1 cellular context compared by ENCODE assay signal in the genomic region with DNA sequence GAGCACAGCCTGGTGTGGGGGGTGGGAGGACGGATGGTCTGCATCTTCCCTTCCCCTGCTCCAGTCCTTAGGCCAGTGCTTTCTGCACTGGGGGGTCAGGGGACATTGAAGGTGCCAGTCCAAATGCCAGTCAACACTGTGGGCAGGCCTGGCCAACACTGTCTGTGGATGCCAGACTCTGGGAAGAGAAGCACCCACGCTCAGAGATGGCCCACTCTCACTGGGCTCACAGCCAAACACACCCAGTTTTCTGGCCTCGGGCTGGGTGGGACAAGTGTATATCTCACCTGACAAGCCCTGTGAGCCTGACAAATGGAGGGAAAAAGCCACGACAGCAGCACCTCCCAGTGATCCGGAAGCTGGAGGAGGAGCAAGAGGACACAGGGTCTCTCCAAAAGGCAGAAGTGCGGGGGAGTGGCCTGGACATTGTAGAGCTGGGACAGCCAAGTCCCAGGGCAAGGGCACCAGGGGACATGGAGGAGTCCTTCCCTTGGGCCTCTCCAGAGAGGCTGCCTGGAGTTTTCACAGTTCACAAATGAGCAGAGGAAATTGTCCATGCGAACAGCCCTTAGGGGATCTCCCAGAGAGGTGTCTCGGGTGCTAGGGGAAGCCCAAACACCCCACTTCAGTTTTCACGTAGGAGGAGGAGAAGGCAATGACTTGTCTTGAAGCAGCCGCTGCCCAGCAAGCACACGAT.
TF ChIP-seq lines count a peak whose summit lies in the region.

No MANE protein-coding gene starts in this region.

TF ChIP-seq in GM12878, 131 proteins besides CTCF, POLR2A, EP300 and RAD21 (continued from another document and continues in another):
- TF ChIP-seq, protein P1, sequence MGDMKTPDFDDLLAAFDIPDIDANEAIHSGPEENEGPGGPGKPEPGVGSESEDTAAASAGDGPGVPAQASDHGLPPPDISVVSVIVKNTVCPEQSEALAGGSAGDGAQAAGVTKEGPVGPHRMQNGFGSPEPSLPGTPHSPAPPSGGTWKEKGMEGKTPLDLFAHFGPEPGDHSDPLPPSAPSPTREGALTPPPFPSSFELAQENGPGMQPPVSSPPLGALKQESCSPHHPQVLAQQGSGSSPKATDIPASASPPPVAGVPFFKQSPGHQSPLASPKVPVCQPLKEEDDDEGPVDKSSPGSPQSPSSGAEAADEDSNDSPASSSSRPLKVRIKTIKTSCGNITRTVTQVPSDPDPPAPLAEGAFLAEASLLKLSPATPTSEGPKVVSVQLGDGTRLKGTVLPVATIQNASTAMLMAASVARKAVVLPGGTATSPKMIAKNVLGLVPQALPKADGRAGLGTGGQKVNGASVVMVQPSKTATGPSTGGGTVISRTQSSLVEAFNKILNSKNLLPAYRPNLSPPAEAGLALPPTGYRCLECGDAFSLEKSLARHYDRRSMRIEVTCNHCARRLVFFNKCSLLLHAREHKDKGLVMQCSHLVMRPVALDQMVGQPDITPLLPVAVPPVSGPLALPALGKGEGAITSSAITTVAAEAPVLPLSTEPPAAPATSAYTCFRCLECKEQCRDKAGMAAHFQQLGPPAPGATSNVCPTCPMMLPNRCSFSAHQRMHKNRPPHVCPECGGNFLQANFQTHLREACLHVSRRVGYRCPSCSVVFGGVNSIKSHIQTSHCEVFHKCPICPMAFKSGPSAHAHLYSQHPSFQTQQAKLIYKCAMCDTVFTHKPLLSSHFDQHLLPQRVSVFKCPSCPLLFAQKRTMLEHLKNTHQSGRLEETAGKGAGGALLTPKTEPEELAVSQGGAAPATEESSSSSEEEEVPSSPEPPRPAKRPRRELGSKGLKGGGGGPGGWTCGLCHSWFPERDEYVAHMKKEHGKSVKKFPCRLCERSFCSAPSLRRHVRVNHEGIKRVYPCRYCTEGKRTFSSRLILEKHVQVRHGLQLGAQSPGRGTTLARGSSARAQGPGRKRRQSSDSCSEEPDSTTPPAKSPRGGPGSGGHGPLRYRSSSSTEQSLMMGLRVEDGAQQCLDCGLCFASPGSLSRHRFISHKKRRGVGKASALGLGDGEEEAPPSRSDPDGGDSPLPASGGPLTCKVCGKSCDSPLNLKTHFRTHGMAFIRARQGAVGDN (IDR thresholded peaks at IDR 0.05) = peak; percentile 80; the same call in 1 of the 2 replicates
- TF ChIP-seq, protein P2, sequence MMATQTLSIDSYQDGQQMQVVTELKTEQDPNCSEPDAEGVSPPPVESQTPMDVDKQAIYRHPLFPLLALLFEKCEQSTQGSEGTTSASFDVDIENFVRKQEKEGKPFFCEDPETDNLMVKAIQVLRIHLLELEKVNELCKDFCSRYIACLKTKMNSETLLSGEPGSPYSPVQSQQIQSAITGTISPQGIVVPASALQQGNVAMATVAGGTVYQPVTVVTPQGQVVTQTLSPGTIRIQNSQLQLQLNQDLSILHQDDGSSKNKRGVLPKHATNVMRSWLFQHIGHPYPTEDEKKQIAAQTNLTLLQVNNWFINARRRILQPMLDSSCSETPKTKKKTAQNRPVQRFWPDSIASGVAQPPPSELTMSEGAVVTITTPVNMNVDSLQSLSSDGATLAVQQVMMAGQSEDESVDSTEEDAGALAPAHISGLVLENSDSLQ (IDR thresholded peaks at IDR 0.05) = peak; percentile 66
- TF ChIP-seq CBX5 (IDR thresholded peaks at IDR 0.05; ENCODE audit: low read depth) (peak; percentile 78; the same call in 1 of the 2 replicates), IKZF1 (conservative IDR thresholded peaks at IDR 0.05) (peak; percentile 94), NFIC (IDR thresholded peaks at IDR 0.05; ENCODE audit: low read depth, low read length) (peak; percentile 56; the same call in 1 of the 2 replicates), STAT3 (IDR thresholded peaks at IDR 0.05; ENCODE audit: low read depth, low read length) (no peak), RAD51 (IDR thresholded peaks at IDR 0.05) (no peak), SMC3 (IDR thresholded peaks at IDR 0.05; ENCODE audit: borderline replicate concordance, low read length) (no peak), KDM1A (IDR thresholded peaks at IDR 0.05; ENCODE audit: borderline replicate concordance) (no peak), FOXK2 (IDR thresholded peaks at IDR 0.05) (no peak), MYC (IDR thresholded peaks at IDR 0.05; ENCODE audit: insufficient read depth, insufficient read length, insufficient replicate concordance, low read length, severe bottlenecking) (no peak), GATAD2B (conservative IDR thresholded peaks at IDR 0.05; ENCODE audit: low read depth) (peak; percentile 84; the same call in 1 of the 2 replicates), ASH2L (IDR thresholded peaks at IDR 0.05; ENCODE audit: borderline replicate concordance, low read depth) (peak; percentile 59; the same call in 1 of the 2 replicates), ZNF622 (IDR thresholded peaks at IDR 0.05) (no peak), RUNX3 (IDR thresholded peaks at IDR 0.05; ENCODE audit: low read length) (peak; percentile 31; the same call in 1 of the 2 replicates), SRF (IDR thresholded peaks at IDR 0.05; ENCODE audit: low read depth in 2 of 2, low read length in 2 of 2) (no peak), EED (IDR thresholded peaks at IDR 0.05; ENCODE audit: low read depth) (peak; percentile 91), NFXL1 (IDR thresholded peaks at IDR 0.05; ENCODE audit: borderline replicate concordance) (0 out of 2 replicates have a peak, but pooled peaks have one; percentile 72), CHD1 (IDR thresholded peaks at IDR 0.05; ENCODE audit: low read depth, low read length) (no peak), ZSCAN29 (IDR thresholded peaks at IDR 0.05) (no peak), IRF4 (IDR thresholded peaks at IDR 0.05; ENCODE audit: low read depth, low read length) (no peak), SPI1 (IDR thresholded peaks at IDR 0.05; ENCODE audit: borderline replicate concordance, insufficient read depth, low read depth, low read length) (0 out of 2 replicates have a peak, but pooled peaks have one; percentile 41), EGR1 (IDR thresholded peaks at IDR 0.05; ENCODE audit: borderline replicate concordance in 1 of 2, low read depth in 2 of 2, low read length in 2 of 2) (no peak), CHD4 (IDR thresholded peaks at IDR 0.05) (no peak), KLF5 (IDR thresholded peaks at IDR 0.05; ENCODE audit: partially characterized antibody) (no peak), ZNF384 (IDR thresholded peaks at IDR 0.05; ENCODE audit: borderline replicate concordance, low read depth, low read length) (no peak), PML (IDR thresholded peaks at IDR 0.05; ENCODE audit: low read length) (no peak), CBX3 (IDR thresholded peaks at IDR 0.05; ENCODE audit: borderline replicate concordance, low read depth) (no peak), HDAC6 (IDR thresholded peaks at IDR 0.05; ENCODE audit: unreplicated experiment) (no peak), SMAD1 (IDR thresholded peaks at IDR 0.05; ENCODE audit: low read depth, partially characterized antibody) (peak; percentile 63), RFX5 (IDR thresholded peaks at IDR 0.05; ENCODE audit: low read depth, low read length) (no peak), NR2C1 (IDR thresholded peaks at IDR 0.05) (no peak), SUPT20H (IDR thresholded peaks at IDR 0.05; ENCODE audit: borderline replicate concordance, control insufficient read depth, low read depth, low read length) (no peak), NR2F1 (conservative IDR thresholded peaks at IDR 0.05) (no peak), CREB1 (IDR thresholded peaks at IDR 0.05; ENCODE audit: low read depth) (peak; percentile 48; the same call in 1 of the 2 replicates), CREM (IDR thresholded peaks at IDR 0.05; ENCODE audit: low read depth) (peak; percentile 65; the same call in 1 of the 2 replicates), ZNF24 (IDR thresholded peaks at IDR 0.05) (no peak), NRF1 (conservative IDR thresholded peaks at IDR 0.05; ENCODE audit: low read depth, low read length) (no peak), STAT1 (conservative IDR thresholded peaks at IDR 0.05) (no peak), CEBPB (IDR thresholded peaks at IDR 0.05; ENCODE audit: borderline replicate concordance in 1 of 2, low read depth in 2 of 2, low read length in 2 of 2) (no peak), SIX5 (IDR thresholded peaks at IDR 0.05; ENCODE audit: low read depth, low read length, severe bottlenecking) (no peak)
- TF ChIP-seq, protein P3, sequence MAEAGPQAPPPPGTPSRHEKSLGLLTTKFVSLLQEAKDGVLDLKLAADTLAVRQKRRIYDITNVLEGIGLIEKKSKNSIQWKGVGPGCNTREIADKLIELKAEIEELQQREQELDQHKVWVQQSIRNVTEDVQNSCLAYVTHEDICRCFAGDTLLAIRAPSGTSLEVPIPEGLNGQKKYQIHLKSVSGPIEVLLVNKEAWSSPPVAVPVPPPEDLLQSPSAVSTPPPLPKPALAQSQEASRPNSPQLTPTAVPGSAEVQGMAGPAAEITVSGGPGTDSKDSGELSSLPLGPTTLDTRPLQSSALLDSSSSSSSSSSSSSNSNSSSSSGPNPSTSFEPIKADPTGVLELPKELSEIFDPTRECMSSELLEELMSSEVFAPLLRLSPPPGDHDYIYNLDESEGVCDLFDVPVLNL (IDR thresholded peaks at IDR 0.05; ENCODE audit: low read depth, low read length) = no peak
- TF ChIP-seq, protein P4, sequence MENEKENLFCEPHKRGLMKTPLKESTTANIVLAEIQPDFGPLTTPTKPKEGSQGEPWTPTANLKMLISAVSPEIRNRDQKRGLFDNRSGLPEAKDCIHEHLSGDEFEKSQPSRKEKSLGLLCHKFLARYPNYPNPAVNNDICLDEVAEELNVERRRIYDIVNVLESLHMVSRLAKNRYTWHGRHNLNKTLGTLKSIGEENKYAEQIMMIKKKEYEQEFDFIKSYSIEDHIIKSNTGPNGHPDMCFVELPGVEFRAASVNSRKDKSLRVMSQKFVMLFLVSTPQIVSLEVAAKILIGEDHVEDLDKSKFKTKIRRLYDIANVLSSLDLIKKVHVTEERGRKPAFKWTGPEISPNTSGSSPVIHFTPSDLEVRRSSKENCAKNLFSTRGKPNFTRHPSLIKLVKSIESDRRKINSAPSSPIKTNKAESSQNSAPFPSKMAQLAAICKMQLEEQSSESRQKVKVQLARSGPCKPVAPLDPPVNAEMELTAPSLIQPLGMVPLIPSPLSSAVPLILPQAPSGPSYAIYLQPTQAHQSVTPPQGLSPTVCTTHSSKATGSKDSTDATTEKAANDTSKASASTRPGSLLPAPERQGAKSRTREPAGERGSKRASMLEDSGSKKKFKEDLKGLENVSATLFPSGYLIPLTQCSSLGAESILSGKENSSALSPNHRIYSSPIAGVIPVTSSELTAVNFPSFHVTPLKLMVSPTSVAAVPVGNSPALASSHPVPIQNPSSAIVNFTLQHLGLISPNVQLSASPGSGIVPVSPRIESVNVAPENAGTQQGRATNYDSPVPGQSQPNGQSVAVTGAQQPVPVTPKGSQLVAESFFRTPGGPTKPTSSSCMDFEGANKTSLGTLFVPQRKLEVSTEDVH (IDR thresholded peaks at IDR 0.05; ENCODE audit: low read depth, partially characterized antibody) = no peak
- TF ChIP-seq, protein P5, sequence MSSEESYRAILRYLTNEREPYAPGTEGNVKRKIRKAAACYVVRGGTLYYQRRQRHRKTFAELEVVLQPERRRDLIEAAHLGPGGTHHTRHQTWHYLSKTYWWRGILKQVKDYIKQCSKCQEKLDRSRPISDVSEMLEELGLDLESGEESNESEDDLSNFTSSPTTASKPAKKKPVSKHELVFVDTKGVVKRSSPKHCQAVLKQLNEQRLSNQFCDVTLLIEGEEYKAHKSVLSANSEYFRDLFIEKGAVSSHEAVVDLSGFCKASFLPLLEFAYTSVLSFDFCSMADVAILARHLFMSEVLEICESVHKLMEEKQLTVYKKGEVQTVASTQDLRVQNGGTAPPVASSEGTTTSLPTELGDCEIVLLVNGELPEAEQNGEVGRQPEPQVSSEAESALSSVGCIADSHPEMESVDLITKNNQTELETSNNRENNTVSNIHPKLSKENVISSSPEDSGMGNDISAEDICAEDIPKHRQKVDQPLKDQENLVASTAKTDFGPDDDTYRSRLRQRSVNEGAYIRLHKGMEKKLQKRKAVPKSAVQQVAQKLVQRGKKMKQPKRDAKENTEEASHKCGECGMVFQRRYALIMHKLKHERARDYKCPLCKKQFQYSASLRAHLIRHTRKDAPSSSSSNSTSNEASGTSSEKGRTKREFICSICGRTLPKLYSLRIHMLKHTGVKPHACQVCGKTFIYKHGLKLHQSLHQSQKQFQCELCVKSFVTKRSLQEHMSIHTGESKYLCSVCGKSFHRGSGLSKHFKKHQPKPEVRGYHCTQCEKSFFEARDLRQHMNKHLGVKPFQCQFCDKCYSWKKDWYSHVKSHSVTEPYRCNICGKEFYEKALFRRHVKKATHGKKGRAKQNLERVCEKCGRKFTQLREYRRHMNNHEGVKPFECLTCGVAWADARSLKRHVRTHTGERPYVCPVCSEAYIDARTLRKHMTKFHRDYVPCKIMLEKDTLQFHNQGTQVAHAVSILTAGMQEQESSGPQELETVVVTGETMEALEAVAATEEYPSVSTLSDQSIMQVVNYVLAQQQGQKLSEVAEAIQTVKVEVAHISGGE (CRISPR knock-in tag; IDR thresholded peaks at IDR 0.05) = no peak
- TF ChIP-seq, protein P6, sequence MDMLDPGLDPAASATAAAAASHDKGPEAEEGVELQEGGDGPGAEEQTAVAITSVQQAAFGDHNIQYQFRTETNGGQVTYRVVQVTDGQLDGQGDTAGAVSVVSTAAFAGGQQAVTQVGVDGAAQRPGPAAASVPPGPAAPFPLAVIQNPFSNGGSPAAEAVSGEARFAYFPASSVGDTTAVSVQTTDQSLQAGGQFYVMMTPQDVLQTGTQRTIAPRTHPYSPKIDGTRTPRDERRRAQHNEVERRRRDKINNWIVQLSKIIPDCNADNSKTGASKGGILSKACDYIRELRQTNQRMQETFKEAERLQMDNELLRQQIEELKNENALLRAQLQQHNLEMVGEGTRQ (IDR thresholded peaks at IDR 0.05; ENCODE audit: borderline replicate concordance, low read depth, low read length) = no peak
- TF ChIP-seq, protein P7, sequence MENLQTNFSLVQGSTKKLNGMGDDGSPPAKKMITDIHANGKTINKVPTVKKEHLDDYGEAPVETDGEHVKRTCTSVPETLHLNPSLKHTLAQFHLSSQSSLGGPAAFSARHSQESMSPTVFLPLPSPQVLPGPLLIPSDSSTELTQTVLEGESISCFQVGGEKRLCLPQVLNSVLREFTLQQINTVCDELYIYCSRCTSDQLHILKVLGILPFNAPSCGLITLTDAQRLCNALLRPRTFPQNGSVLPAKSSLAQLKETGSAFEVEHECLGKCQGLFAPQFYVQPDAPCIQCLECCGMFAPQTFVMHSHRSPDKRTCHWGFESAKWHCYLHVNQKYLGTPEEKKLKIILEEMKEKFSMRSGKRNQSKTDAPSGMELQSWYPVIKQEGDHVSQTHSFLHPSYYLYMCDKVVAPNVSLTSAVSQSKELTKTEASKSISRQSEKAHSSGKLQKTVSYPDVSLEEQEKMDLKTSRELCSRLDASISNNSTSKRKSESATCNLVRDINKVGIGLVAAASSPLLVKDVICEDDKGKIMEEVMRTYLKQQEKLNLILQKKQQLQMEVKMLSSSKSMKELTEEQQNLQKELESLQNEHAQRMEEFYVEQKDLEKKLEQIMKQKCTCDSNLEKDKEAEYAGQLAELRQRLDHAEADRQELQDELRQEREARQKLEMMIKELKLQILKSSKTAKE (IDR thresholded peaks at IDR 0.05; ENCODE audit: low read depth, poor library complexity, severe bottlenecking) = peak; percentile 62
